7 cellular contexts compared by ENCODE assay signal in genomic region chr2:74457549-74458131, GRCh38. TPM values are rescaled to one million over a fixed set of nuclear protein-coding genes. Genes with fewer than 3 reads are reported as not detected.
A peak's percentile ranks its signal among the peaks of the same experiment; 100 is the strongest.
DNase-seq lines count a peak whose midpoint lies in the region; ATAC-seq and TF ChIP-seq lines count a peak whose summit lies in the region.

No MANE protein-coding gene starts in this region.

- TF ChIP-seq POLR2A in GM18526 (IDR thresholded peaks at IDR 0.05; ENCODE audit: extremely low read depth, insufficient read length): peak; percentile 44

- peaks cover 6% of the 10 kb centered on the region for H3K36me3 ChIP-seq in muscle layer of colon (ENCODE audit: insufficient read depth, low read length)

- H3K36me3 Mint-ChIP-seq in activated CD8-positive, alpha-beta T cell treated with anti-CD3 and anti-CD28 coated beads for 36 hours (ENCODE audit: low read depth): peaks cover 20% of the 10 kb centered on the region

- H3K4me3 Mint-ChIP-seq in activated CD8-positive, alpha-beta T cell treated with anti-CD3 and anti-CD28 coated beads for 36 hours: peak overlapping the region; percentile 98

- peaks cover 44% of the 10 kb centered on the region for H3K4me1 Mint-ChIP-seq in activated CD8-positive, alpha-beta T cell treated with anti-CD3 and anti-CD28 coated beads for 36 hours (ENCODE audit: low read depth)

- no peaks in the 10 kb centered on the region for H3K9me3 ChIP-seq in muscle layer of colon (ENCODE audit: low read length)

- CTCF ChIA-PET in activated CD8-positive, alpha-beta T cell treated with anti-CD3 and anti-CD28 coated beads for 36 hours (lab: Charles Lee): interaction anchor here (0.9 to 4.1 kb wide), 8 partner anchors 9 to 208 kb away, joined by 3 to 40 read pairs (median 8); partner anchors contain the start of genes AUP1, CCDC142, HTRA2 and MRPL53

- no peak for TF ChIP-seq CTCF in activated CD8-positive, alpha-beta T cell treated with anti-CD3 and anti-CD28 coated beads for 36 hours (IDR thresholded peaks at IDR 0.05)

- no peaks in the 10 kb centered on the region for H3K9me3 Mint-ChIP-seq in activated CD8-positive, alpha-beta T cell treated with anti-CD3 and anti-CD28 coated beads for 36 hours

- H3K27ac Mint-ChIP-seq in activated CD8-positive, alpha-beta T cell treated with anti-CD3 and anti-CD28 coated beads for 36 hours: peak overlapping the region; percentile 99

- intact Hi-C loops in activated CD8-positive, alpha-beta T cell treated with anti-CD3 and anti-CD28 coated beads for 36 hours (cut with micrococcal nuclease): no loop called here

- peak overlapping the region; percentile 92 to 98 for H3K4me3 ChIP-seq in muscle layer of colon (ENCODE audit: low read depth in 1 of 2, low read length in 2 of 2)

- peak; percentile 83 for DNase-seq in NCI-H2171 (lab: John Stamatoyannopoulos, UW)
- peak; percentile 90 for DNase-seq in activated CD8-positive, alpha-beta T cell treated with anti-CD3 and anti-CD28 coated beads for 36 hours
- peak; percentile 65 for DNase-seq in effector CD8-positive, alpha-beta T cell (lab: John Stamatoyannopoulos, UW)
- DNase-seq in stimulated activated CD8-positive, alpha-beta memory T cell treated with anti-CD3 and anti-CD28 coated beads, Interleukin-7, amount 100 ng/mL, for 48 hours (ENCODE audit: extremely low read depth in 1 of 2, low read depth in 1 of 2): peak; percentile 71 to 80

- H3K27me3 ChIP-seq in muscle layer of colon (ENCODE audit: control insufficient read depth in 1 of 2, insufficient read depth in 2 of 2, low read length in 2 of 2): no peaks in the 10 kb centered on the region

- peak overlapping the region; percentile 70 for H3K9ac ChIP-seq in muscle layer of colon (ENCODE audit: low read length)

- POLR2A ChIA-PET in activated CD8-positive, alpha-beta T cell treated with anti-CD3 and anti-CD28 coated beads for 36 hours (lab: Charles Lee): interaction anchor here (1.0 to 5.6 kb wide), 11 partner anchors 10 to 73 kb away, joined by 3 to 48 read pairs (median 10); partner anchors contain the start of genes AUP1, C2orf81, CCDC142 and HTRA2

- H3K27me3 Mint-ChIP-seq in activated CD8-positive, alpha-beta T cell treated with anti-CD3 and anti-CD28 coated beads for 36 hours: no peaks in the 10 kb centered on the region

- peaks cover 32% of the 10 kb centered on the region for H3K4me1 ChIP-seq in muscle layer of colon (ENCODE audit: insufficient read depth, low read length)

- ATAC-seq in HG02840 (IDR thresholded peaks at IDR 0.05; ENCODE audit: low FRiP score, unreplicated experiment): peak; percentile 28
- peak; percentile 46 for ATAC-seq in activated CD8-positive, alpha-beta T cell treated with anti-CD3 and anti-CD28 coated beads for 36 hours

- H3K27ac ChIP-seq in muscle layer of colon (ENCODE audit: low read depth, low read length): peak overlapping the region; percentile 99

RNA-seq across cellular contexts. Expression of gene WBP1, which starts 0.6 kb away (rescaled TPM):
- 10 to 100 TPM; 20.3 to 23.0 TPM for total RNA-seq in activated CD8-positive, alpha-beta T cell treated with anti-CD3 and anti-CD28 coated beads for 36 hours

RNA-seq across cellular contexts. Expression of gene INO80B, which starts 2.8 kb away (rescaled TPM):
- 10 to 100 TPM; 23.9 to 24.2 TPM for total RNA-seq in activated CD8-positive, alpha-beta T cell treated with anti-CD3 and anti-CD28 coated beads for 36 hours

RNA-seq across cellular contexts. Expression of gene MOGS, which starts 7.5 kb away (rescaled TPM):
- total RNA-seq in activated CD8-positive, alpha-beta T cell treated with anti-CD3 and anti-CD28 coated beads for 36 hours: 10 to 100 TPM; 50.8 to 53.1 TPM

RNA-seq across cellular contexts. Expression of gene MRPL53, which starts 14.8 kb away (rescaled TPM):
- total RNA-seq in activated CD8-positive, alpha-beta T cell treated with anti-CD3 and anti-CD28 coated beads for 36 hours: 100 to 1,000 TPM; 111 to 113 TPM

RNA-seq across cellular contexts. Expression of gene RTKN, which starts 15.9 kb away (rescaled TPM):
- total RNA-seq in activated CD8-positive, alpha-beta T cell treated with anti-CD3 and anti-CD28 coated beads for 36 hours: 1 to 10 TPM; 1.2 to 1.6 TPM

Comparison
In these comparisons a context has a peak if more than half of its experiments do, and no peak if none do; other contexts are left out.
1. Peak in every context shown above with its lines: DNase-seq, ATAC-seq, H3K4me3 ChIP-seq and H3K27ac ChIP-seq.